In the genomic region with DNA sequence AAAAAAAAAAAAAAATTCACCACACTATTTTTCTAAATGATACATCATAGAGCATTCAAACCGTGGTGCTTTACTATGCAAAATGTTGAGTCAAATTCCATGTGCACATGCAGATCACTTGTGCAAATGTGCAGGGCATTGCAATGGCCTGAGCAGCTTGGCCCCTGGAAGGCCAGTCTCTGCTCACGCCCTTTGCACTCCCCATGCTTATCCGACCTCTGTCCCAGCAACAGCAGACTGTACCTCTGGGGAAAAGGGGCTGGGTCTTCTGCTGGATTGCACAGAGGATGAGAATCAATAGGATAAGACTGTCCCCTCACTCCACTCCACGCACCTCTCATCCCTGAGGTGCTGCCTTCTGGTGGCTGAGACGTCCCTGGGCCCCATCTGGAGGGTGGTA, we compare ENCODE assay signal across 38 cellular contexts.
"Had no signal": no experiment of that assay in that cellular context is flagged by ENCODE, and none has a peak within 500 bp of the region (broad histone marks: within the 10 kb centered on the region; RNA-seq: fewer than 3 reads in every experiment).

No MANE protein-coding gene starts in this region.

- H3K4me3 ChIP-seq: ascending aorta, cardiac muscle cell had no signal

- ATAC-seq: activated CD4-positive, alpha-beta T cell treated with anti-CD3 and anti-CD28 coated beads for 36 hours; activated CD4-positive, CD25-positive, alpha-beta regulatory T cell treated with anti-CD3 and anti-CD28 coated beads, Interleukin-2, amount 50 U/mL, for 24 hours; activated CD8-positive, alpha-beta memory T cell treated with anti-CD3 and anti-CD28 coated beads, Interleukin-2, amount 10 ng/mL, durations not matched to agents 7 days and 5 days; activated CD8-positive, alpha-beta T cell treated with anti-CD3 and anti-CD28 coated beads, Interleukin-2, amount 10 ng/mL, durations not matched to agents 7 days and 5 days; activated naive CD8-positive, alpha-beta T cell treated with anti-CD3 and anti-CD28 coated beads, Interleukin-2, amount 50 U/mL, for 24 hours; WTC11 had no signal

- H3K4me3 Mint-ChIP-seq: activated CD4-positive, alpha-beta memory T cell treated with anti-CD3 and anti-CD28 coated beads, Interleukin-2, amount 10 ng/mL, durations not matched to agents 7 days and 5 days; activated CD4-positive, alpha-beta T cell treated with anti-CD3 and anti-CD28 coated beads for 36 hours; activated CD4-positive, alpha-beta T cell treated with anti-CD3 and anti-CD28 coated beads, Interleukin-2, amount 10 ng/mL, durations not matched to agents 7 days and 5 days; activated CD8-positive, alpha-beta memory T cell treated with anti-CD3 and anti-CD28 coated beads, Interleukin-2, amount 10 ng/mL, durations not matched to agents 7 days and 5 days; activated CD8-positive, alpha-beta T cell treated with anti-CD3 and anti-CD28 coated beads, Interleukin-2, amount 10 ng/mL, durations not matched to agents 7 days and 5 days; activated naive CD4-positive, alpha-beta T cell treated with anti-CD3 and anti-CD28 coated beads, Interleukin-2, amount 10 ng/mL, durations not matched to agents 7 days and 5 days; activated naive CD4-positive, alpha-beta T cell treated with anti-CD3 and anti-CD28 coated beads, Interleukin-2, amount 50 U/mL, for 24 hours; activated naive CD8-positive, alpha-beta T cell; activated naive CD8-positive, alpha-beta T cell treated with anti-CD3 and anti-CD28 coated beads, Interleukin-2, amount 10 ng/mL, durations not matched to agents 7 days and 5 days; activated naive CD8-positive, alpha-beta T cell treated with anti-CD3 and anti-CD28 coated beads, Interleukin-2, amount 50 U/mL, for 24 hours; activated T-cell treated with anti-CD3 and anti-CD28 coated beads, Interleukin-2, amount 50 U/mL, for 24 hours; brain; central memory CD8-positive, alpha-beta T cell; T-helper 1 cell treated with Interleukin-12 subunit alpha and Interleukin-12 subunit beta and Interleukin-4 antibody, amounts not matched to agents 30 μg/mL and 1 μg/mL, for 36 hours; T-helper 2 cell treated with Interferon-gamma antibody and Interleukin-4, amounts not matched to agents 5 μg/mL and 100 μg/mL, for 36 hours; WTC11 had no signal

- DNase-seq: activated CD4-positive, alpha-beta memory T cell treated with anti-CD3 and anti-CD28 coated beads, Interleukin-2, amount 10 ng/mL, durations not matched to agents 7 days and 5 days; activated CD4-positive, alpha-beta T cell treated with anti-CD3 and anti-CD28 coated beads for 1 hour; activated CD4-positive, alpha-beta T cell treated with anti-CD3 and anti-CD28 coated beads for 36 hours; activated CD4-positive, alpha-beta T cell treated with anti-CD3 and anti-CD28 coated beads for 48 hours; activated CD4-positive, alpha-beta T cell treated with anti-CD3 and anti-CD28 coated beads, Interleukin-2, amount 10 ng/mL, durations not matched to agents 7 days and 5 days; activated CD4-positive, alpha-beta T cell treated with anti-CD3 and anti-CD28 coated beads, Interleukin-2, amount 50 U/mL, for 48 hours; activated CD4-positive, CD25-positive, alpha-beta regulatory T cell; activated CD8-positive, alpha-beta memory T cell treated with anti-CD3 and anti-CD28 coated beads for 24 hours; activated CD8-positive, alpha-beta memory T cell treated with anti-CD3 and anti-CD28 coated beads, Interleukin-2, amount 10 ng/mL, durations not matched to agents 7 days and 5 days; activated CD8-positive, alpha-beta memory T cell treated with anti-CD3 and anti-CD28 coated beads, Interleukin-2, amount 50 U/mL, for 48 hours; activated CD8-positive, alpha-beta T cell treated with anti-CD3 and anti-CD28 coated beads, Interleukin-2, amount 10 ng/mL, durations not matched to agents 7 days and 5 days; activated effector memory CD4-positive, alpha-beta T cell treated with Interleukin-2 at 50 U/mL for 16 hours; activated gamma-delta T cell; activated naive CD4-positive, alpha-beta T cell treated with anti-CD3 and anti-CD28 coated beads, Interleukin-2, amount 10 ng/mL, durations not matched to agents 7 days and 5 days; activated naive CD4-positive, alpha-beta T cell treated with Interleukin-2 at 50 U/mL for 16 hours; activated naive CD8-positive, alpha-beta T cell treated with anti-CD3 and anti-CD28 coated beads, Interleukin-2, amount 10 ng/mL, durations not matched to agents 7 days and 5 days; activated naive CD8-positive, alpha-beta T cell treated with anti-CD3 and anti-CD28 coated beads, Interleukin-2, amount 50 U/mL, for 24 hours; activated T-cell treated with anti-CD3 and anti-CD28 coated beads, Interleukin-2, amount 50 U/mL, for 24 hours; activated T-cell treated with anti-CD3 and anti-CD28 coated beads, Interleukin-2, amount 50 U/mL, for 48 hours; amygdala; anterior cingulate cortex; caudate nucleus; cerebellar nuclear complex; T-helper 1 cell; T-helper 2 cell; T-helper 9 cell had no signal

- H3K9me3 Mint-ChIP-seq: activated CD4-positive, alpha-beta memory T cell treated with anti-CD3 and anti-CD28 coated beads, Interleukin-2, amount 10 ng/mL, durations not matched to agents 7 days and 5 days; activated CD4-positive, alpha-beta T cell treated with anti-CD3 and anti-CD28 coated beads, Interleukin-2, amount 10 ng/mL, durations not matched to agents 7 days and 5 days; activated naive CD4-positive, alpha-beta T cell treated with anti-CD3 and anti-CD28 coated beads, Interleukin-2, amount 10 ng/mL, durations not matched to agents 7 days and 5 days; activated naive CD4-positive, alpha-beta T cell treated with anti-CD3 and anti-CD28 coated beads, Interleukin-2, amount 50 U/mL, for 24 hours; activated naive CD8-positive, alpha-beta T cell treated with anti-CD3 and anti-CD28 coated beads, Interleukin-2, amount 10 ng/mL, durations not matched to agents 7 days and 5 days; activated naive CD8-positive, alpha-beta T cell treated with anti-CD3 and anti-CD28 coated beads, Interleukin-2, amount 50 U/mL, for 24 hours; activated T-cell treated with anti-CD3 and anti-CD28 coated beads, Interleukin-2, amount 50 U/mL, for 24 hours; activated T-helper 2 cell treated with anti-CD3 and anti-CD28 coated beads, Interferon-gamma antibody, Interleukin-2, Interleukin-4, amounts not matched to agents 10 μg/mL and 5 μg/mL and 100 μg/mL, durations not matched to agents 14 hours and 24 hours and 36 hours; brain; central memory CD8-positive, alpha-beta T cell; T-helper 1 cell treated with Interleukin-12 subunit alpha and Interleukin-12 subunit beta and Interleukin-4 antibody, amounts not matched to agents 30 μg/mL and 1 μg/mL, for 36 hours; T-helper 2 cell treated with Interferon-gamma antibody and Interleukin-4, amounts not matched to agents 5 μg/mL and 100 μg/mL, for 36 hours; WTC11 had no signal

- H3K4me1 Mint-ChIP-seq: brain had no signal

- H3K27me3 ChIP-seq: ascending aorta, cardiac muscle cell had no signal

- H3K27ac ChIP-seq: ascending aorta, cardiac muscle cell, VCaP had no signal

- H3K27me3 Mint-ChIP-seq: activated CD4-positive, alpha-beta memory T cell treated with anti-CD3 and anti-CD28 coated beads, Interleukin-2, amount 10 ng/mL, durations not matched to agents 7 days and 5 days; activated CD4-positive, alpha-beta T cell treated with anti-CD3 and anti-CD28 coated beads for 36 hours; activated CD4-positive, alpha-beta T cell treated with anti-CD3 and anti-CD28 coated beads, Interleukin-2, amount 10 ng/mL, durations not matched to agents 7 days and 5 days; activated CD8-positive, alpha-beta memory T cell treated with anti-CD3 and anti-CD28 coated beads, Interleukin-2, amount 10 ng/mL, durations not matched to agents 7 days and 5 days; activated naive CD4-positive, alpha-beta T cell treated with anti-CD3 and anti-CD28 coated beads, Interleukin-2, amount 10 ng/mL, durations not matched to agents 7 days and 5 days; activated naive CD4-positive, alpha-beta T cell treated with anti-CD3 and anti-CD28 coated beads, Interleukin-2, amount 50 U/mL, for 24 hours; activated naive CD8-positive, alpha-beta T cell; activated naive CD8-positive, alpha-beta T cell treated with anti-CD3 and anti-CD28 coated beads, Interleukin-2, amount 10 ng/mL, durations not matched to agents 7 days and 5 days; activated naive CD8-positive, alpha-beta T cell treated with anti-CD3 and anti-CD28 coated beads, Interleukin-2, amount 50 U/mL, for 24 hours; activated T-cell treated with anti-CD3 and anti-CD28 coated beads, Interleukin-2, amount 50 U/mL, for 24 hours; brain; central memory CD8-positive, alpha-beta T cell had no signal

- H3K9me3 ChIP-seq: ascending aorta had no signal

- H3K4me1 ChIP-seq: ascending aorta had no signal

- H3K27ac Mint-ChIP-seq: activated CD4-positive, alpha-beta memory T cell treated with anti-CD3 and anti-CD28 coated beads, Interleukin-2, amount 10 ng/mL, durations not matched to agents 7 days and 5 days; activated CD4-positive, alpha-beta T cell treated with anti-CD3 and anti-CD28 coated beads for 36 hours; activated CD4-positive, alpha-beta T cell treated with anti-CD3 and anti-CD28 coated beads, Interleukin-2, amount 10 ng/mL, durations not matched to agents 7 days and 5 days; activated CD8-positive, alpha-beta memory T cell treated with anti-CD3 and anti-CD28 coated beads, Interleukin-2, amount 10 ng/mL, durations not matched to agents 7 days and 5 days; activated CD8-positive, alpha-beta T cell treated with anti-CD3 and anti-CD28 coated beads, Interleukin-2, amount 10 ng/mL, durations not matched to agents 7 days and 5 days; activated naive CD4-positive, alpha-beta T cell treated with anti-CD3 and anti-CD28 coated beads, Interleukin-2, amount 10 ng/mL, durations not matched to agents 7 days and 5 days; activated naive CD8-positive, alpha-beta T cell; activated naive CD8-positive, alpha-beta T cell treated with anti-CD3 and anti-CD28 coated beads, Interleukin-2, amount 10 ng/mL, durations not matched to agents 7 days and 5 days; activated naive CD8-positive, alpha-beta T cell treated with anti-CD3 and anti-CD28 coated beads, Interleukin-2, amount 50 U/mL, for 24 hours; activated T-cell treated with anti-CD3 and anti-CD28 coated beads, Interleukin-2, amount 50 U/mL, for 24 hours; activated T-helper 2 cell treated with anti-CD3 and anti-CD28 coated beads, Interferon-gamma antibody, Interleukin-2, Interleukin-4, amounts not matched to agents 10 μg/mL and 5 μg/mL and 100 μg/mL, durations not matched to agents 14 hours and 24 hours and 36 hours; brain; T-helper 1 cell treated with Interleukin-12 subunit alpha and Interleukin-12 subunit beta and Interleukin-4 antibody, amounts not matched to agents 30 μg/mL and 1 μg/mL, for 36 hours; T-helper 2 cell treated with Interferon-gamma antibody and Interleukin-4, amounts not matched to agents 5 μg/mL and 100 μg/mL, for 36 hours had no signal
